1 cellular context compared by ENCODE assay signal in the genomic region with DNA sequence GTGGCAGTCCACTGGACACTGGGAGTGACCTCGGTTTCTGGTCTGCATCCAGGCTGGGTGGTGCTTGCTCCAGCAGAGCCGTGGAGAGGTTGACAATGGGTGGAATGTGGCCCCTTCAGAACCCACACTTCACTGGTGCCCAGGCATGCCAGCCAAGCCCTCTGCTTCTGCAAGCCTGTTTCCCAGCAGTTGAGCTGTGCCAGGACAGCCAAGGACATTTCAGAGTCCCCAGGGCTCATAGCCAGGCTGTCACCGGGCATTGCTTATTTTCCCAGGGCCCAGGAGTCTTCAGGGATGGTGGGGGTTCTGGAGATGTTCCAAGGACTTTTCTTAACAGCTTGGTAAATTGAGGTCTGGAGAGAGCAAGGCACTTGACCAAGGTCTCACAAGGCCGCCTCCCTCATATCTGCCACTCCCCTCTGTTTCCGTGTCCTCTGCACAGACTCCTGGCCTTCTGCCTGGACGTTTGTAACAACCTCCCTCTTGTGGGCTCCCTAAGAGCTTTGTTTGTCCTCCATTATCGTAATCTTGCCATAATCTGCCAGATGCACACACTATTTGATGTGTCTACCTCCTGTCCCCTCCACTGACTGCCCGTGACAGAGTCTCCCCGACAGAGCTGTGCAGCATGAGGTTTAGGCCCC.
TF ChIP-seq lines count a peak whose summit lies in the region.

No MANE protein-coding gene starts in this region.

TF ChIP-seq in WTC11, 78 proteins besides CTCF, POLR2A, EP300 and RAD21 (continued from another document):
- TF ChIP-seq, protein P1, sequence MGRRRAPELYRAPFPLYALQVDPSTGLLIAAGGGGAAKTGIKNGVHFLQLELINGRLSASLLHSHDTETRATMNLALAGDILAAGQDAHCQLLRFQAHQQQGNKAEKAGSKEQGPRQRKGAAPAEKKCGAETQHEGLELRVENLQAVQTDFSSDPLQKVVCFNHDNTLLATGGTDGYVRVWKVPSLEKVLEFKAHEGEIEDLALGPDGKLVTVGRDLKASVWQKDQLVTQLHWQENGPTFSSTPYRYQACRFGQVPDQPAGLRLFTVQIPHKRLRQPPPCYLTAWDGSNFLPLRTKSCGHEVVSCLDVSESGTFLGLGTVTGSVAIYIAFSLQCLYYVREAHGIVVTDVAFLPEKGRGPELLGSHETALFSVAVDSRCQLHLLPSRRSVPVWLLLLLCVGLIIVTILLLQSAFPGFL (CRISPR knock-in tag; IDR thresholded peaks at IDR 0.05; ENCODE audit: borderline replicate concordance): no peak
- no peak for TF ChIP-seq CREM (CRISPR knock-in tag; IDR thresholded peaks at IDR 0.05)
- TF ChIP-seq ZNF219 (CRISPR knock-in tag; IDR thresholded peaks at IDR 0.05; ENCODE audit: borderline replicate concordance): no peak
